Comparison of ENCODE assay signal across 12 cellular contexts in genomic region chr3:190886945-190887344, GRCh38. TPM values are rescaled to one million over a fixed set of nuclear protein-coding genes. Genes with fewer than 3 reads are reported as not detected.
DNase-seq lines count a peak whose midpoint lies in the region; ATAC-seq and TF ChIP-seq lines count a peak whose summit lies in the region.
"Had no signal": no experiment of that assay in that cellular context is flagged by ENCODE, and none has a peak within 500 bp of the region (broad histone marks: within the 10 kb centered on the region; RNA-seq: fewer than 3 reads in every experiment).

No MANE protein-coding gene starts in this region.

- in situ Hi-C loops in IMR-90 (cut with MboI; ENCODE audit: low sequenced_read_pairs): loop anchor here (10.0 kb wide), 1 partner anchor 168 kb away; no protein-coding TSS in a partner anchor

- TF ChIP-seq RAD21 in IMR-90 (IDR thresholded peaks at IDR 0.05; ENCODE audit: low read length): no peak

- no peak overlapping the region for H2AK5ac ChIP-seq in IMR-90 (ENCODE audit: low read depth, low read length)

- POLR2A ChIA-PET in IMR-90 (lab: Charles Lee; ENCODE audit: unreplicated experiment): no interaction called here

- no peak overlapping the region for H4K5ac ChIP-seq in IMR-90 (ENCODE audit: low read depth, low read length)

- dilution Hi-C loops in IMR-90 (cut with HindIII; ENCODE audit: low sequenced_read_pairs, unreplicated experiment): no loop called here

- H3K9me1 ChIP-seq in IMR-90 (ENCODE audit: insufficient read depth, low read length): no peaks in the 10 kb centered on the region

- no peak overlapping the region for H2BK5ac ChIP-seq in IMR-90 (ENCODE audit: low read depth, low read length, poor library complexity, severe bottlenecking)

- H3K9me2 ChIP-seq in hepatocyte (replicated peaks; ENCODE audit: insufficient read depth): no peaks in the 10 kb centered on the region

- H2BK15ac ChIP-seq in IMR-90 (ENCODE audit: low read depth, low read length): no peak overlapping the region

- TF ChIP-seq CTCF in IMR-90 (conservative IDR thresholded peaks at IDR 0.05; ENCODE audit: low read depth, low read length) (no peak), hepatocyte (IDR thresholded peaks at IDR 0.05; ENCODE audit: poor library complexity) (no peak)

- H3K27ac ChIP-seq in IMR-90 (ENCODE audit: insufficient read depth, low read length) (no peak overlapping the region), hepatocyte (peak overlapping the region; percentile 57)

- H2AFZ ChIP-seq in IMR-90 (replicated peaks; ENCODE audit: low read length, poor library complexity): no peak overlapping the region
- no peak overlapping the region for H2AFZ ChIP-seq in hepatocyte

- H3K18ac ChIP-seq in IMR-90 (ENCODE audit: low read depth, low read length): no peak overlapping the region

- no peak overlapping the region for H4K8ac ChIP-seq in IMR-90 (ENCODE audit: low read depth in 2 of 2, low read length in 2 of 2)

- H4K91ac ChIP-seq in IMR-90 (ENCODE audit: insufficient read depth, low read depth, low read length): no peak overlapping the region

- ATAC-seq in GM19035 (IDR thresholded peaks at IDR 0.05; ENCODE audit: unreplicated experiment): peak; percentile 64
- ATAC-seq in HG02763 (IDR thresholded peaks at IDR 0.05; ENCODE audit: unreplicated experiment): peak; percentile 76
- ATAC-seq in IMR-90 (ENCODE audit: low read depth): no peak
- no peak for ATAC-seq in activated naive CD4-positive, alpha-beta T cell treated with anti-CD3 and anti-CD28 coated beads, Interleukin-2, amount 50 U/mL, for 72 hours
- ATAC-seq in stimulated activated naive CD8-positive, alpha-beta T cell treated with anti-CD3 and anti-CD28 coated beads, Interleukin-15, amount 100 ng/mL, for 72 hours: no peak
- ATAC-seq: T-cell had no signal

- H3K56ac ChIP-seq in IMR-90 (ENCODE audit: extremely low read depth, insufficient read depth, low read length): no peak overlapping the region

- H2BK20ac ChIP-seq in IMR-90 (ENCODE audit: low read depth, low read length): no peak overlapping the region

- no peak overlapping the region for H3K4me3 Mint-ChIP-seq in stimulated activated naive CD8-positive, alpha-beta T cell treated with anti-CD3 and anti-CD28 coated beads, Interleukin-15, amount 100 ng/mL, for 72 hours
- H3K4me3 Mint-ChIP-seq: T-cell had no signal

- no CpG with 5 or more reads among the region's 5 CpGs for WGBS in IMR-90 (ENCODE audit: extremely low coverage in 2 of 2, insufficient read length in 1 of 2), 2 experiments
- WGBS in hepatocyte (ENCODE audit: low lambda C conversion rate, missing lambda C conversion rate): 70% methylated on average over 5 of the region's 5 CpGs

- H3K27me3 Mint-ChIP-seq in stimulated activated naive CD8-positive, alpha-beta T cell treated with anti-CD3 and anti-CD28 coated beads, Interleukin-15, amount 100 ng/mL, for 72 hours: peaks cover 6% of the 10 kb centered on the region

- no peaks in the 10 kb centered on the region for H3K4me1 Mint-ChIP-seq in stimulated activated naive CD8-positive, alpha-beta T cell treated with anti-CD3 and anti-CD28 coated beads, Interleukin-15, amount 100 ng/mL, for 72 hours
- H3K4me1 Mint-ChIP-seq: T-cell had no signal

- H3K4me1 ChIP-seq in IMR-90 (ENCODE audit: control insufficient read depth, insufficient read depth, low read length): no peaks in the 10 kb centered on the region
- H3K4me1 ChIP-seq in hepatocyte (ENCODE audit: insufficient read depth): no peaks in the 10 kb centered on the region

- H3K14ac ChIP-seq in IMR-90 (replicated peaks; ENCODE audit: low read depth, low read length): no peak overlapping the region

- no peak overlapping the region for H3K23ac ChIP-seq in IMR-90 (ENCODE audit: low read depth, low read length)

- no peak overlapping the region for H3K4ac ChIP-seq in IMR-90 (ENCODE audit: low read depth, low read length)

- H3K9ac ChIP-seq in IMR-90 (ENCODE audit: low read depth, low read length): no peak overlapping the region

- CTCF ChIA-PET in IMR-90 (lab: Yijun Ruan, JAX): interaction anchor here (0.6 kb wide), 1 partner anchor 58 kb away, joined by 3 read pairs; no protein-coding TSS in a partner anchor

- intact Hi-C loops in IMR-90 (cut with micrococcal nuclease): no loop called here

- no peak overlapping the region for H2AK9ac ChIP-seq in IMR-90 (replicated peaks; ENCODE audit: low read depth, low read length, poor library complexity)

- no TSS peak for BruUV-seq in IMR-90 (replicated peaks; lab: Mats Ljungman, UMichigan)

- no peak overlapping the region for H2BK120ac ChIP-seq in IMR-90 (ENCODE audit: low read depth, low read length)

- H4K20me1 ChIP-seq in IMR-90 (ENCODE audit: insufficient read depth, low read length) (no peaks in the 10 kb centered on the region), hepatocyte (ENCODE audit: insufficient read depth, poor library complexity, severe bottlenecking) (no peaks in the 10 kb centered on the region)

- H3K4me2 ChIP-seq in IMR-90 (ENCODE audit: low read depth, low read length): no peak overlapping the region
- no peak overlapping the region for H3K4me2 ChIP-seq in hepatocyte

- H3K79me1 ChIP-seq in IMR-90 (ENCODE audit: low read depth in 1 of 2, low read length in 2 of 2): no peaks in the 10 kb centered on the region

- H3K36me3 Mint-ChIP-seq in activated naive CD4-positive, alpha-beta T cell treated with anti-CD3 and anti-CD28 coated beads, Interleukin-2, amount 50 U/mL, for 72 hours: no peaks in the 10 kb centered on the region
- H3K36me3 Mint-ChIP-seq: T-cell had no signal

- no peaks in the 10 kb centered on the region for H3K79me2 ChIP-seq in hepatocyte

- H3K27me3 ChIP-seq in IMR-90 (ENCODE audit: control insufficient read depth, insufficient read depth, low read length): no peaks in the 10 kb centered on the region
- no peaks in the 10 kb centered on the region for H3K27me3 ChIP-seq in hepatocyte

- no peaks in the 10 kb centered on the region for H3K36me3 ChIP-seq in IMR-90 (ENCODE audit: control insufficient read depth, insufficient read depth, low read length)
- no peaks in the 10 kb centered on the region for H3K36me3 ChIP-seq in hepatocyte (replicated peaks; ENCODE audit: insufficient read depth, low read depth)

- TF ChIP-seq POLR2A in IMR-90 (IDR thresholded peaks at IDR 0.05; ENCODE audit: low read depth, low read length): no peak

- H3K9me3 Mint-ChIP-seq in activated naive CD4-positive, alpha-beta T cell treated with anti-CD3 and anti-CD28 coated beads, Interleukin-2, amount 50 U/mL, for 72 hours: no peaks in the 10 kb centered on the region
- H3K9me3 Mint-ChIP-seq in stimulated activated naive CD8-positive, alpha-beta T cell treated with anti-CD3 and anti-CD28 coated beads, Interleukin-15, amount 100 ng/mL, for 72 hours: no peaks in the 10 kb centered on the region
- H3K9me3 Mint-ChIP-seq: T-cell had no signal

- peak; percentile 2 for DNase-seq in IMR-90
- peak; percentile 57 for DNase-seq in hepatocyte (ENCODE audit: low spot score)
- no peak for DNase-seq in UCSD-AML1 (lab: John Stamatoyannopoulos, UW; ENCODE audit: unreplicated experiment)
- no peak for DNase-seq in Ammon's horn (ENCODE audit: low spot score)
- no peak for DNase-seq in activated naive CD4-positive, alpha-beta T cell treated with anti-CD3 and anti-CD28 coated beads, Interleukin-2, amount 50 U/mL, for 72 hours (ENCODE audit: low spot score in 2 of 2)
- no peak for DNase-seq in stimulated activated naive CD8-positive, alpha-beta T cell treated with anti-CD3 and anti-CD28 coated beads, Interleukin-15, amount 100 ng/mL, for 72 hours
- DNase-seq: activated T-cell treated with anti-CD3 and anti-CD28 coated beads for 4 hours, dermis blood vessel endothelial cell, NCI-H187 treated with DMSO at 0.1 percent for 48 hours, T-cell had no signal

- no peak overlapping the region for H3K4me3 ChIP-seq in IMR-90 (ENCODE audit: insufficient read depth, low read depth, low read length)
- no peak overlapping the region for H3K4me3 ChIP-seq in hepatocyte

- no peak overlapping the region for H3K27ac Mint-ChIP-seq in activated naive CD4-positive, alpha-beta T cell treated with anti-CD3 and anti-CD28 coated beads, Interleukin-2, amount 50 U/mL, for 72 hours
- H3K27ac Mint-ChIP-seq in stimulated activated naive CD8-positive, alpha-beta T cell treated with anti-CD3 and anti-CD28 coated beads, Interleukin-15, amount 100 ng/mL, for 72 hours: no peak overlapping the region
- H3K27ac Mint-ChIP-seq: T-cell had no signal

- H3K9me3 ChIP-seq in IMR-90 (ENCODE audit: control insufficient read depth, insufficient read depth, low read length) (no peaks in the 10 kb centered on the region), hepatocyte (ENCODE audit: low read depth) (no peaks in the 10 kb centered on the region)

TF ChIP-seq in IMR-90, 13 proteins besides CTCF, POLR2A, EP300 and RAD21:
- TF ChIP-seq, protein P1, sequence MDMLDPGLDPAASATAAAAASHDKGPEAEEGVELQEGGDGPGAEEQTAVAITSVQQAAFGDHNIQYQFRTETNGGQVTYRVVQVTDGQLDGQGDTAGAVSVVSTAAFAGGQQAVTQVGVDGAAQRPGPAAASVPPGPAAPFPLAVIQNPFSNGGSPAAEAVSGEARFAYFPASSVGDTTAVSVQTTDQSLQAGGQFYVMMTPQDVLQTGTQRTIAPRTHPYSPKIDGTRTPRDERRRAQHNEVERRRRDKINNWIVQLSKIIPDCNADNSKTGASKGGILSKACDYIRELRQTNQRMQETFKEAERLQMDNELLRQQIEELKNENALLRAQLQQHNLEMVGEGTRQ (IDR thresholded peaks at IDR 0.05; ENCODE audit: low read depth, low read length): no peak
- no peak for TF ChIP-seq CEBPB (IDR thresholded peaks at IDR 0.05; ENCODE audit: low read depth, low read length)

RNA-seq across cellular contexts. Expression of gene GMNC, which starts 24.5 kb away (rescaled TPM):
- total RNA-seq in IMR-90 (2012; rRNA removed) (0.18 and 0.28 TPM in 2 replicates), hepatocyte (0.90 and 1.0 TPM in 2 replicates)
- polyA plus RNA-seq in IMR-90 (2012; rRNA removed) (0.15 and 0.16 TPM in 2 replicates), hepatocyte (0.28 and 0.86 TPM in 2 replicates)
- not detected in 2 replicates for polyA plus RNA-seq in IMR-90 (2012; cell fraction: cytosol; rRNA removed)
- not detected in 2 replicates for polyA plus RNA-seq in IMR-90 (2012; cell fraction: nucleus; rRNA removed; ENCODE audit: low replicate concordance)
- total RNA-seq in activated naive CD4-positive, alpha-beta T cell treated with anti-CD3 and anti-CD28 coated beads, Interleukin-2, amount 50 U/mL, for 72 hours: not detected
- total RNA-seq: dermis blood vessel endothelial cell, T-cell had no signal

Comparison
In these comparisons a context has a peak if more than half of its experiments do, and no peak if none do; other contexts are left out.
1. ATAC-seq: peak in GM19035 (single experiment) and HG02763 (single experiment); none in IMR-90 (single experiment), activated naive CD4-positive, alpha-beta T cell treated with anti-CD3 and anti-CD28 coated beads, Interleukin-2, amount 50 U/mL, for 72 hours (0 of 2) and stimulated activated naive CD8-positive, alpha-beta T cell treated with anti-CD3 and anti-CD28 coated beads, Interleukin-15, amount 100 ng/mL, for 72 hours (single experiment).
2. DNase-seq: peak in IMR-90 (single experiment) and hepatocyte (single experiment); none in UCSD-AML1 (single experiment), Ammon's horn (single experiment), activated naive CD4-positive, alpha-beta T cell treated with anti-CD3 and anti-CD28 coated beads, Interleukin-2, amount 50 U/mL, for 72 hours (0 of 2) and stimulated activated naive CD8-positive, alpha-beta T cell treated with anti-CD3 and anti-CD28 coated beads, Interleukin-15, amount 100 ng/mL, for 72 hours (0 of 2).